Comparison of ENCODE assay signal across 1 cellular context in the genomic region with DNA sequence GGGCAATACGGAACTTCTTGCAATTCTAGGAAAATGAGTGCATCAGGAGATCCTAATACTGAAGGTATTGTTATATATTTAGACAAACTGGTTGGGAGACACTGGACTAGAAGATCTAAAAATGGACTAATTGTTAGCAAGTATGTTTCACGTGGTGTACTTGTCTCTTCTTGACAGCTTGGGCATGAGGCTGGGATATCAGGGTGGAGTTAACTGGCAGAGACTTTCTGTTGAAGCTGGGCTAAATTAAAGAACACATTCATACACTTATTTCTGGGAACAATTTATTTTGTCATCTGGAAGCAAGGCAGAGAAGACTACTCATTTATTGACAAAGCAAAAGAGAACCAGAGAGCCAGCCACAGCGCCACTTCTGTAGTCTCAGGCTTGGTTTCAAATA.
TF ChIP-seq lines count a peak whose summit lies in the region.

No MANE protein-coding gene starts in this region.

TF ChIP-seq in HepG2, 621 proteins besides CTCF, POLR2A, EP300 and RAD21:
- no peak for TF ChIP-seq SP4 (CRISPR knock-in tag; IDR thresholded peaks at IDR 0.05)
- TF ChIP-seq GATAD2A (CRISPR knock-in tag; IDR thresholded peaks at IDR 0.05) = no peak
- no peak for TF ChIP-seq ZNF382 (CRISPR knock-in tag; IDR thresholded peaks at IDR 0.05; ENCODE audit: borderline replicate concordance)
- no peak for TF ChIP-seq ZNF383 (CRISPR knock-in tag; IDR thresholded peaks at IDR 0.05; ENCODE audit: borderline replicate concordance)
- no peak for TF ChIP-seq ZNF160 (CRISPR knock-in tag; IDR thresholded peaks at IDR 0.05)
- no peak for TF ChIP-seq ZFP41 (CRISPR knock-in tag; IDR thresholded peaks at IDR 0.05; ENCODE audit: borderline replicate concordance)
- TF ChIP-seq RFX1 (IDR thresholded peaks at IDR 0.05) = no peak
- TF ChIP-seq HMGA1 (CRISPR knock-in tag; conservative IDR thresholded peaks at IDR 0.05) = no peak
- no peak for TF ChIP-seq ZMYM2 (CRISPR knock-in tag; IDR thresholded peaks at IDR 0.05)
- TF ChIP-seq ZNF138 (CRISPR knock-in tag; IDR thresholded peaks at IDR 0.05; ENCODE audit: low read depth) = no peak
- no peak for TF ChIP-seq PHF20 (CRISPR knock-in tag; IDR thresholded peaks at IDR 0.05)
- TF ChIP-seq POGZ (CRISPR knock-in tag; IDR thresholded peaks at IDR 0.05) = no peak
- TF ChIP-seq, protein P1, sequence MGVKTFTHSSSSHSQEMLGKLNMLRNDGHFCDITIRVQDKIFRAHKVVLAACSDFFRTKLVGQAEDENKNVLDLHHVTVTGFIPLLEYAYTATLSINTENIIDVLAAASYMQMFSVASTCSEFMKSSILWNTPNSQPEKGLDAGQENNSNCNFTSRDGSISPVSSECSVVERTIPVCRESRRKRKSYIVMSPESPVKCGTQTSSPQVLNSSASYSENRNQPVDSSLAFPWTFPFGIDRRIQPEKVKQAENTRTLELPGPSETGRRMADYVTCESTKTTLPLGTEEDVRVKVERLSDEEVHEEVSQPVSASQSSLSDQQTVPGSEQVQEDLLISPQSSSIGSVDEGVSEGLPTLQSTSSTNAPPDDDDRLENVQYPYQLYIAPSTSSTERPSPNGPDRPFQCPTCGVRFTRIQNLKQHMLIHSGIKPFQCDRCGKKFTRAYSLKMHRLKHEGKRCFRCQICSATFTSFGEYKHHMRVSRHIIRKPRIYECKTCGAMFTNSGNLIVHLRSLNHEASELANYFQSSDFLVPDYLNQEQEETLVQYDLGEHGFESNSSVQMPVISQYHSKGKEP (CRISPR knock-in tag; IDR thresholded peaks at IDR 0.05) = no peak
- TF ChIP-seq, protein P2, sequence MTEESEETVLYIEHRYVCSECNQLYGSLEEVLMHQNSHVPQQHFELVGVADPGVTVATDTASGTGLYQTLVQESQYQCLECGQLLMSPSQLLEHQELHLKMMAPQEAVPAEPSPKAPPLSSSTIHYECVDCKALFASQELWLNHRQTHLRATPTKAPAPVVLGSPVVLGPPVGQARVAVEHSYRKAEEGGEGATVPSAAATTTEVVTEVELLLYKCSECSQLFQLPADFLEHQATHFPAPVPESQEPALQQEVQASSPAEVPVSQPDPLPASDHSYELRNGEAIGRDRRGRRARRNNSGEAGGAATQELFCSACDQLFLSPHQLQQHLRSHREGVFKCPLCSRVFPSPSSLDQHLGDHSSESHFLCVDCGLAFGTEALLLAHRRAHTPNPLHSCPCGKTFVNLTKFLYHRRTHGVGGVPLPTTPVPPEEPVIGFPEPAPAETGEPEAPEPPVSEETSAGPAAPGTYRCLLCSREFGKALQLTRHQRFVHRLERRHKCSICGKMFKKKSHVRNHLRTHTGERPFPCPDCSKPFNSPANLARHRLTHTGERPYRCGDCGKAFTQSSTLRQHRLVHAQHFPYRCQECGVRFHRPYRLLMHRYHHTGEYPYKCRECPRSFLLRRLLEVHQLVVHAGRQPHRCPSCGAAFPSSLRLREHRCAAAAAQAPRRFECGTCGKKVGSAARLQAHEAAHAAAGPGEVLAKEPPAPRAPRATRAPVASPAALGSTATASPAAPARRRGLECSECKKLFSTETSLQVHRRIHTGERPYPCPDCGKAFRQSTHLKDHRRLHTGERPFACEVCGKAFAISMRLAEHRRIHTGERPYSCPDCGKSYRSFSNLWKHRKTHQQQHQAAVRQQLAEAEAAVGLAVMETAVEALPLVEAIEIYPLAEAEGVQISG (CRISPR knock-in tag; IDR thresholded peaks at IDR 0.05) = no peak
- TF ChIP-seq, protein P3, sequence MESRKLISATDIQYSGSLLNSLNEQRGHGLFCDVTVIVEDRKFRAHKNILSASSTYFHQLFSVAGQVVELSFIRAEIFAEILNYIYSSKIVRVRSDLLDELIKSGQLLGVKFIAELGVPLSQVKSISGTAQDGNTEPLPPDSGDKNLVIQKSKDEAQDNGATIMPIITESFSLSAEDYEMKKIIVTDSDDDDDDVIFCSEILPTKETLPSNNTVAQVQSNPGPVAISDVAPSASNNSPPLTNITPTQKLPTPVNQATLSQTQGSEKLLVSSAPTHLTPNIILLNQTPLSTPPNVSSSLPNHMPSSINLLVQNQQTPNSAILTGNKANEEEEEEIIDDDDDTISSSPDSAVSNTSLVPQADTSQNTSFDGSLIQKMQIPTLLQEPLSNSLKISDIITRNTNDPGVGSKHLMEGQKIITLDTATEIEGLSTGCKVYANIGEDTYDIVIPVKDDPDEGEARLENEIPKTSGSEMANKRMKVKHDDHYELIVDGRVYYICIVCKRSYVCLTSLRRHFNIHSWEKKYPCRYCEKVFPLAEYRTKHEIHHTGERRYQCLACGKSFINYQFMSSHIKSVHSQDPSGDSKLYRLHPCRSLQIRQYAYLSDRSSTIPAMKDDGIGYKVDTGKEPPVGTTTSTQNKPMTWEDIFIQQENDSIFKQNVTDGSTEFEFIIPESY (CRISPR knock-in tag; IDR thresholded peaks at IDR 0.05) = no peak
